In genomic region chr14:99538733-99539132, GRCh38 we compare ENCODE assay signal across 24 cellular contexts. TPM values are rescaled to one million over a fixed set of nuclear protein-coding genes. Genes with fewer than 3 reads are reported as not detected.
DNase-seq lines count a peak whose midpoint lies in the region; ATAC-seq and TF ChIP-seq lines count a peak whose summit lies in the region.
"Had no signal": no experiment of that assay in that cellular context is flagged by ENCODE, and none has a peak within 500 bp of the region (broad histone marks: within the 10 kb centered on the region; RNA-seq: fewer than 3 reads in every experiment).

No MANE protein-coding gene starts in this region.

- DNase-seq in SK-N-SH, result no peak
- no peak for DNase-seq in WTC11 (ENCODE audit: low spot score)
- DNase-seq in neural progenitor cell (ENCODE audit: low spot score), result no peak
- DNase-seq in transverse colon, result no peak
- no peak for DNase-seq in stimulated activated effector memory CD8-positive, alpha-beta T cell treated with anti-CD3 and anti-CD28 coated beads, Interleukin-12 subunit alpha, Interleukin-12 subunit beta, amount 100 ng/mL, for 72 hours (ENCODE audit: low spot score in 2 of 2)
- no peak for DNase-seq in CD4-positive, alpha-beta T cell
- DNase-seq: central memory CD4-positive, alpha-beta T cell; GDM1; glutamatergic neuron; mammary epithelial cell; NCI-H1436 treated with DMSO at 0.1 percent for 48 hours; nucleus accumbens; Peyer's patch; retina; stimulated activated CD4-positive, alpha-beta T cell treated with anti-CD3 and anti-CD28 coated beads, Interleukin-4, amount 100 ng/mL, for 1 hour; stimulated activated naive CD8-positive, alpha-beta T cell treated with anti-CD3 and anti-CD28 coated beads, Interleukin-15, Interleukin-2, amounts not matched to agents 100 U/mL and 50 U/mL, for 24 hours; T-helper 2 cell had no signal

- no peak overlapping the region for H3K9ac ChIP-seq in SK-N-SH
- no peak overlapping the region for H3K9ac ChIP-seq in neural progenitor cell
- H3K9ac ChIP-seq: KMS-11 had no signal

- CTCF ChIA-PET in SK-N-SH (lab: Yijun Ruan, JAX), result interaction anchor here (0.6 to 3.1 kb wide), 9 partner anchors 11 to 392 kb away, joined by 3 to 14 read pairs (median 4); no protein-coding TSS in a partner anchor
- CTCF ChIA-PET in WTC11 (lab: Charles Lee), result interaction anchor here (0.7 to 2.0 kb wide), 9 partner anchors 9 to 145 kb away, joined by 3 to 24 read pairs (median 3); partner anchors contain the start of gene CYP46A1
- CTCF ChIA-PET in CD4-positive, alpha-beta T cell (lab: Charles Lee), result no interaction called here

- H3K9me2 ChIP-seq in SK-N-SH, result no peaks in the 10 kb centered on the region

- no peaks in the 10 kb centered on the region for H3K36me3 ChIP-seq in SK-N-SH (replicated peaks in 1 of 2; ENCODE audit: control insufficient read depth in 1 of 2, insufficient read depth in 2 of 2, low read length in 1 of 2)
- H3K36me3 ChIP-seq in neural progenitor cell, result no peaks in the 10 kb centered on the region
- H3K36me3 ChIP-seq in transverse colon, result no peaks in the 10 kb centered on the region
- H3K36me3 ChIP-seq: ascending aorta, Peyer's patch had no signal

- ATAC-seq in SK-N-SH treated with all-trans-retinoic acid at 6 μM for 48 hours (no peak), WTC11 (no peak), HG03378 (IDR thresholded peaks at IDR 0.05; ENCODE audit: unreplicated experiment) (no peak)
- ATAC-seq in stimulated activated effector memory CD8-positive, alpha-beta T cell treated with anti-CD3 and anti-CD28 coated beads, Interleukin-12 subunit alpha, Interleukin-12 subunit beta, amount 100 ng/mL, for 72 hours, result no peak
- no peak for ATAC-seq in CD4-positive, alpha-beta T cell (ENCODE audit: poor library complexity)
- ATAC-seq: activated T-helper 17 cell treated with anti-CD3 and anti-CD28 coated beads, Interleukin-2, amount 50 U/mL, for 72 hours; stimulated activated naive CD8-positive, alpha-beta T cell treated with anti-CD3 and anti-CD28 coated beads, Interleukin-15, Interleukin-2, amounts not matched to agents 100 U/mL and 50 U/mL, for 24 hours had no signal

- H4K20me1 ChIP-seq in SK-N-SH (ENCODE audit: insufficient read depth) (peaks cover 26% of the 10 kb centered on the region; the same call in 1 of the 2 replicates), neural progenitor cell (ENCODE audit: low read depth) (peaks cover 94% of the 10 kb centered on the region)

- H3K27me3 ChIP-seq in SK-N-SH (ENCODE audit: insufficient read depth) (no peaks in the 10 kb centered on the region), neural progenitor cell (no peaks in the 10 kb centered on the region), transverse colon (no peaks in the 10 kb centered on the region)
- H3K27me3 ChIP-seq in CD4-positive, alpha-beta T cell (ENCODE audit: control insufficient read depth, insufficient read depth, low read length), result no peaks in the 10 kb centered on the region
- H3K27me3 ChIP-seq: ascending aorta, Peyer's patch had no signal

- intact Hi-C loops in transverse colon (cut with DNase I; ENCODE audit: low total_unique reads), result no loop called here
- intact Hi-C loops in CD4-positive, alpha-beta T cell (cut with DNase I, micrococcal nuclease), result no loop called here

- no peak for TF ChIP-seq POLR2A in transverse colon (IDR thresholded peaks at IDR 0.05)

- H3K27ac Mint-ChIP-seq in WTC11 (0 out of 2 replicates have a peak overlapping the region, but pooled peaks have one; percentile 27), neural progenitor cell (no peak overlapping the region)
- no peak overlapping the region for H3K27ac Mint-ChIP-seq in stimulated activated effector memory CD8-positive, alpha-beta T cell treated with anti-CD3 and anti-CD28 coated beads, Interleukin-12 subunit alpha, Interleukin-12 subunit beta, amount 100 ng/mL, for 72 hours
- no peak overlapping the region for H3K27ac Mint-ChIP-seq in CD4-positive, alpha-beta T cell
- H3K27ac Mint-ChIP-seq: activated naive CD8-positive, alpha-beta T cell; activated T-helper 17 cell treated with anti-CD3 and anti-CD28 coated beads, Interleukin-2, amount 50 U/mL, for 72 hours had no signal

- TF ChIP-seq CTCF in SK-N-SH (IDR thresholded peaks at IDR 0.05), result no peak
- no peak for TF ChIP-seq CTCF in WTC11 (IDR thresholded peaks at IDR 0.05)
- TF ChIP-seq CTCF in neural progenitor cell (IDR thresholded peaks at IDR 0.05), result no peak
- TF ChIP-seq CTCF in transverse colon (IDR thresholded peaks at IDR 0.05), result no peak
- TF ChIP-seq CTCF in CD4-positive, alpha-beta T cell (IDR thresholded peaks at IDR 0.05), result no peak

- WGBS in SK-N-SH (ENCODE audit: low lambda C conversion rate), result 87% methylated on average over 3 of the region's 5 CpGs
- WGBS in transverse colon (ENCODE audit: low coverage in 1 of 2), 2 donors, result 63% methylated on average over 4 of the region's 5 CpGs; no CpG with 5 or more reads in 1 of the 2 donors

- no peaks in the 10 kb centered on the region for H3K36me3 Mint-ChIP-seq in WTC11
- peaks cover 1% of the 10 kb centered on the region for H3K36me3 Mint-ChIP-seq in neural progenitor cell
- no peaks in the 10 kb centered on the region for H3K36me3 Mint-ChIP-seq in stimulated activated effector memory CD8-positive, alpha-beta T cell treated with anti-CD3 and anti-CD28 coated beads, Interleukin-12 subunit alpha, Interleukin-12 subunit beta, amount 100 ng/mL, for 72 hours
- no peaks in the 10 kb centered on the region for H3K36me3 Mint-ChIP-seq in CD4-positive, alpha-beta T cell (ENCODE audit: low read depth)
- H3K36me3 Mint-ChIP-seq: activated naive CD8-positive, alpha-beta T cell had no signal

- H3K27ac ChIP-seq in SK-N-SH (ENCODE audit: low read depth in 2 of 2, low read length in 1 of 2), result peak overlapping the region; percentile 62 to 67; a peak in 2 of 4 replicates
- H3K27ac ChIP-seq in neural progenitor cell, result no peak overlapping the region
- peak overlapping the region; percentile 19 to 85 (median 64) for H3K27ac ChIP-seq in transverse colon
- no peak overlapping the region for H3K27ac ChIP-seq in CD4-positive, alpha-beta T cell (ENCODE audit: low read depth, low read length)
- H3K27ac ChIP-seq: 22Rv1, ascending aorta, KMS-11 had no signal

- H3K4me1 Mint-ChIP-seq in WTC11 (peaks cover 37% of the 10 kb centered on the region), neural progenitor cell (peaks cover 82% of the 10 kb centered on the region)
- peaks cover 24% of the 10 kb centered on the region for H3K4me1 Mint-ChIP-seq in stimulated activated effector memory CD8-positive, alpha-beta T cell treated with anti-CD3 and anti-CD28 coated beads, Interleukin-12 subunit alpha, Interleukin-12 subunit beta, amount 100 ng/mL, for 72 hours
- H3K4me1 Mint-ChIP-seq in CD4-positive, alpha-beta T cell (ENCODE audit: low read depth), result peaks cover 5% of the 10 kb centered on the region
- H3K4me1 Mint-ChIP-seq: activated T-helper 17 cell treated with anti-CD3 and anti-CD28 coated beads, Interleukin-2, amount 50 U/mL, for 72 hours had no signal

- H3F3A ChIP-seq in SK-N-SH (replicated peaks; ENCODE audit: insufficient read depth) (peaks cover 4% of the 10 kb centered on the region), neural progenitor cell (ENCODE audit: low read depth) (peaks cover 19% of the 10 kb centered on the region)

- H3K4me2 ChIP-seq in SK-N-SH (peak overlapping the region; percentile 69; the same call in 1 of the 2 replicates), neural progenitor cell (peak overlapping the region; percentile 2)
- H3K4me2 ChIP-seq: KMS-11 had no signal

- H3K9me3 ChIP-seq in SK-N-SH, result no peaks in the 10 kb centered on the region
- no peaks in the 10 kb centered on the region for H3K9me3 ChIP-seq in neural progenitor cell (ENCODE audit: low read depth)
- H3K9me3 ChIP-seq in transverse colon, result no peaks in the 10 kb centered on the region
- no peaks in the 10 kb centered on the region for H3K9me3 ChIP-seq in CD4-positive, alpha-beta T cell (ENCODE audit: control insufficient read depth, low read length)
- H3K9me3 ChIP-seq: ascending aorta, Peyer's patch had no signal

- H2AFZ ChIP-seq in SK-N-SH (ENCODE audit: low read depth) (no peak overlapping the region), neural progenitor cell (replicated peaks) (no peak overlapping the region)

- no peak for TF ChIP-seq RAD21 in SK-N-SH (IDR thresholded peaks at IDR 0.05; ENCODE audit: low read length)

- POLR2A ChIA-PET in SK-N-SH (lab: Yijun Ruan, JAX) (interaction anchor here (1.3 kb wide), 1 partner anchor 37 kb away, joined by 4 read pairs; no protein-coding TSS in a partner anchor), WTC11 (lab: Charles Lee) (interaction anchor here (0.6 to 0.7 kb wide), 2 partner anchors 10 to 360 kb away, joined by 3 read pairs; no protein-coding TSS in a partner anchor)
- POLR2A ChIA-PET in CD4-positive, alpha-beta T cell (lab: Charles Lee), result no interaction called here

- H3K4me1 ChIP-seq in SK-N-SH (ENCODE audit: control insufficient read depth in 1 of 2, insufficient read depth in 2 of 2, low read depth in 1 of 2, low read length in 1 of 2) (peaks cover 34 to 79% of the 10 kb centered on the region in 2 experiments; a peak in 3 of 4 replicates), neural progenitor cell (peaks cover 80% of the 10 kb centered on the region), transverse colon (peaks cover 9 to 43% (median 26%) of the 10 kb centered on the region in 4 donors)
- H3K4me1 ChIP-seq: ascending aorta had no signal

- H3K4me3 Mint-ChIP-seq in WTC11 (no peak overlapping the region), neural progenitor cell (no peak overlapping the region)
- no peak overlapping the region for H3K4me3 Mint-ChIP-seq in stimulated activated effector memory CD8-positive, alpha-beta T cell treated with anti-CD3 and anti-CD28 coated beads, Interleukin-12 subunit alpha, Interleukin-12 subunit beta, amount 100 ng/mL, for 72 hours
- no peak overlapping the region for H3K4me3 Mint-ChIP-seq in CD4-positive, alpha-beta T cell
- H3K4me3 Mint-ChIP-seq: activated naive CD8-positive, alpha-beta T cell; activated T-helper 17 cell treated with anti-CD3 and anti-CD28 coated beads, Interleukin-2, amount 50 U/mL, for 72 hours had no signal

- H3K79me2 ChIP-seq in SK-N-SH (ENCODE audit: insufficient read depth) (peaks cover 88% of the 10 kb centered on the region), neural progenitor cell (ENCODE audit: low read depth) (peaks cover 87% of the 10 kb centered on the region)

- H3K9me3 Mint-ChIP-seq in WTC11 (no peaks in the 10 kb centered on the region), neural progenitor cell (no peaks in the 10 kb centered on the region)
- H3K9me3 Mint-ChIP-seq in stimulated activated effector memory CD8-positive, alpha-beta T cell treated with anti-CD3 and anti-CD28 coated beads, Interleukin-12 subunit alpha, Interleukin-12 subunit beta, amount 100 ng/mL, for 72 hours, result no peaks in the 10 kb centered on the region
- H3K9me3 Mint-ChIP-seq in CD4-positive, alpha-beta T cell, result no peaks in the 10 kb centered on the region
- H3K9me3 Mint-ChIP-seq: activated T-helper 17 cell treated with anti-CD3 and anti-CD28 coated beads, Interleukin-2, amount 50 U/mL, for 72 hours had no signal

- no peak for TF ChIP-seq EP300 in SK-N-SH (IDR thresholded peaks at IDR 0.05; ENCODE audit: borderline replicate concordance in 1 of 2, low read depth in 1 of 2, low read length in 1 of 2)
- no peak for TF ChIP-seq EP300 in transverse colon (IDR thresholded peaks at IDR 0.05; ENCODE audit: low read depth)

- in situ Hi-C loops in transverse colon (cut with MboI; ENCODE audit: low pct_ligation_motif_present in 1 of 4, low pct_unique_long_range_greater_than_20kb in 1 of 4, low sequenced_read_pairs in 3 of 4), result loop anchor here in 1 of 4 donors (25.0 kb wide), 1 partner anchor 349 kb away; no protein-coding TSS in a partner anchor

- no peaks in the 10 kb centered on the region; the same call in 1 of the 2 replicates for H3K27me3 Mint-ChIP-seq in WTC11 (ENCODE audit: low read depth)
- peaks cover 10% of the 10 kb centered on the region for H3K27me3 Mint-ChIP-seq in neural progenitor cell (ENCODE audit: insufficient read depth, low read depth)
- no peaks in the 10 kb centered on the region for H3K27me3 Mint-ChIP-seq in CD4-positive, alpha-beta T cell
- H3K27me3 Mint-ChIP-seq: activated naive CD8-positive, alpha-beta T cell; activated T-helper 17 cell treated with anti-CD3 and anti-CD28 coated beads, Interleukin-2, amount 50 U/mL, for 72 hours had no signal

- H3K4me3 ChIP-seq in SK-N-SH (ENCODE audit: low read depth in 2 of 2, low read length in 1 of 2) (no peak overlapping the region), neural progenitor cell (no peak overlapping the region), transverse colon (no peak overlapping the region)
- H3K4me3 ChIP-seq: ascending aorta, Peyer's patch had no signal

RNA-seq across cellular contexts. Expression of gene CCNK, which starts 57.5 kb away (rescaled TPM):
- 9.0 and 14.6 TPM in 2 replicates for polyA plus RNA-seq in SK-N-SH (2012; rRNA removed)
- 18.4 and 19.4 TPM in 2 replicates for polyA plus RNA-seq in SK-N-SH (2012; cell fraction: cytosol; rRNA removed)
- 14.2 and 23.0 TPM in 2 replicates for polyA plus RNA-seq in SK-N-SH (2012; cell fraction: nucleus; rRNA removed)
- 70.1 to 84.7 TPM (median 70.3 TPM) in 3 replicates for total RNA-seq in WTC11 (2021)
- 18.1 and 19.0 TPM in 2 replicates for total RNA-seq in neural progenitor cell (ENCODE audit: low replicate concordance)
- 10 to 100 TPM; 14.5 to 42.6 (median 31.3) TPM for total RNA-seq in transverse colon
- 100 to 1,000 TPM; 140 to 151 TPM for total RNA-seq in CD4-positive, alpha-beta T cell

RNA-seq across cellular contexts. Expression of gene SETD3, which starts 58.1 kb away (rescaled TPM):
- polyA plus RNA-seq in SK-N-SH (2012; rRNA removed), result 19.1 and 22.7 TPM in 2 replicates
- polyA plus RNA-seq in SK-N-SH (2012; cell fraction: cytosol; rRNA removed), result 24.4 and 28.7 TPM in 2 replicates
- polyA plus RNA-seq in SK-N-SH (2012; cell fraction: nucleus; rRNA removed), result 8.5 and 14.9 TPM in 2 replicates
- total RNA-seq in WTC11 (2021) (46.9 to 53.1 TPM (median 49.3 TPM) in 3 replicates), neural progenitor cell (ENCODE audit: low replicate concordance) (54.7 and 68.0 TPM in 2 replicates), transverse colon (100 to 1,000 TPM in 1 of 4 donors, 10 to 100 TPM in 3; 50.1 to 224 (median 68.8) TPM)
- 10 to 100 TPM; 46.1 to 51.4 TPM for total RNA-seq in CD4-positive, alpha-beta T cell

Comparison
In these comparisons a context has a peak if more than half of its experiments do, and no peak if none do; other contexts are left out.
1. H3K27ac ChIP-seq: peak in SK-N-SH (2 of 2) and transverse colon (4 of 4); none in neural progenitor cell (single experiment) and CD4-positive, alpha-beta T cell (single experiment).